Comparison of ENCODE assay signal across 33 cellular contexts in genomic region chr1:175494950-175495349, GRCh38.
"Had no signal": no experiment of that assay in that cellular context is flagged by ENCODE, and none has a peak within 500 bp of the region (broad histone marks: within the 10 kb centered on the region; RNA-seq: fewer than 3 reads in every experiment).

No MANE protein-coding gene starts in this region.

- H3K4me2 ChIP-seq: KMS-11 had no signal

- H3K9ac ChIP-seq: KMS-11 had no signal

- FAIRE-seq: astrocyte, RCC 7860 had no signal

- H3K9me3 ChIP-seq: adrenal gland, body of pancreas, breast epithelium had no signal

- DNase-seq: activated B cell treated with CpG ODN at 0.5 μM for 24 hours; activated CD4-positive, alpha-beta memory T cell treated with anti-CD3 and anti-CD28 coated beads for 36 hours; activated CD4-positive, alpha-beta T cell treated with anti-CD3 and anti-CD28 coated beads for 4 hours; activated CD4-positive, alpha-beta T cell treated with anti-CD3 and anti-CD28 coated beads, Interleukin-2, amount 50 U/mL, for 1 hour; activated CD4-positive, CD25-positive, alpha-beta regulatory T cell treated with anti-CD3 and anti-CD28 coated beads, Interleukin-2, amount 50 U/mL, for 72 hours; activated CD8-positive, alpha-beta memory T cell treated with anti-CD3 and anti-CD28 coated beads, Interleukin-2, amount 50 U/mL, for 4 hours; activated gamma-delta T cell treated with Interleukin-2 at 50 U/mL for 16 hours; activated naive CD4-positive, alpha-beta T cell treated with anti-CD3 and anti-CD28 coated beads for 36 hours; activated T-cell treated with anti-CD3 and anti-CD28 coated beads for 4 hours; activated T-cell treated with anti-CD3 and anti-CD28 coated beads, Interleukin-2, amount 50 U/mL, for 4 hours; adrenal gland; body of pancreas; cerebellar nuclear complex; NCI-H1048; NCI-H1105 treated with DMSO at 0.1 percent for 48 hours; NCI-H1436; NCI-H1694 treated with DMSO at 0.1 percent for 48 hours; NCI-H2029; NCI-H524 treated with DMSO at 0.1 percent for 48 hours; PC-3; SIG-M5; T-cell; T-helper 2 cell; T-helper 9 cell had no signal

- H3K4me1 ChIP-seq: adrenal gland, body of pancreas, breast epithelium had no signal

- H3K27ac ChIP-seq: adrenal gland, body of pancreas, breast epithelium, KMS-11, RWPE1, VCaP had no signal

- H3K27me3 ChIP-seq: body of pancreas, breast epithelium had no signal

- ATAC-seq: activated naive CD4-positive, alpha-beta T cell treated with anti-CD3 and anti-CD28 coated beads, Interleukin-2, amount 50 U/mL, for 72 hours; activated T-cell treated with anti-CD3 and anti-CD28 coated beads, Interleukin-2, amount 50 U/mL, for 4 hours; body of pancreas; PC-3; Right ventricle myocardium inferior; SK-N-SH treated with all-trans-retinoic acid at 6 μM for 48 hours; T-cell had no signal

- H3K36me3 ChIP-seq: adrenal gland, breast epithelium had no signal

- H3K4me3 ChIP-seq: adrenal gland, body of pancreas, breast epithelium had no signal
